ENCODE assay signal across 16 cellular contexts in the genomic region with DNA sequence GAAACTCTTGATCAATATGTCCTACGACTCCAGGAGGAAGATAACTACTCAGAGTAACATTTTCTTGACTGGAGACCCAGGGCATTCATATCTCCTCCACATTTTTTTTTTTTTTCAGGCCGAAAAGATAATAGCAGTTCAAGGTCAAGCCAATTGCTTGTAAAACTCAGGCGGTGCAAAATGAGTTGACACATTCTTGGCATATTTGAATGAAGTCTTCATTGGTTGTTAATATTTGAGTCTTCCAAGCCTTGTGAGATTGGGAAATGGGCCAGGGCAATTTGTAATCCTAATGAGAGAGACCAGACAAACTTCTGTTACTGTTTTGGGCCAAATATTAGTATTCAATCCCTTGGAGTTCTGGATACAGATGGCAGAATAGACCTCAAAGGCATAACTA.
A peak's percentile ranks its signal among the peaks of the same experiment; 100 is the strongest.
DNase-seq lines count a peak whose midpoint lies in the region; TF ChIP-seq lines count a peak whose summit lies in the region.
"Had no signal": no experiment of that assay in that cellular context is flagged by ENCODE, and none has a peak within 500 bp of the region (broad histone marks: within the 10 kb centered on the region; RNA-seq: fewer than 3 reads in every experiment).

No MANE protein-coding gene starts in this region.

- H3K36me3 Mint-ChIP-seq in chondrocyte (ENCODE audit: low read depth): no peaks in the 10 kb centered on the region
- H3K36me3 Mint-ChIP-seq: memory B cell, T-cell had no signal

- no peak overlapping the region for H3K27ac Mint-ChIP-seq in chondrocyte (ENCODE audit: unreplicated experiment)
- H3K27ac Mint-ChIP-seq: activated CD4-positive, alpha-beta T cell treated with anti-CD3 and anti-CD28 coated beads, Interleukin-2, amount 10 ng/mL, durations not matched to agents 7 days and 5 days; memory B cell; T-cell had no signal

- no peak overlapping the region for H3K4me3 Mint-ChIP-seq in chondrocyte (ENCODE audit: unreplicated experiment)
- H3K4me3 Mint-ChIP-seq: activated CD4-positive, alpha-beta T cell treated with anti-CD3 and anti-CD28 coated beads, Interleukin-2, amount 10 ng/mL, durations not matched to agents 7 days and 5 days; memory B cell; T-cell had no signal

- peaks cover 8% of the 10 kb centered on the region for H3K27me3 Mint-ChIP-seq in chondrocyte (ENCODE audit: low read depth)
- H3K27me3 Mint-ChIP-seq: memory B cell had no signal

- DNase-seq in DMS 273 treated with DMSO at 0.1 percent for 48 hours (lab: John Stamatoyannopoulos, UW) (peak; percentile 75), M059J (ENCODE audit: low read depth) (peak; percentile 4), cerebellum (ENCODE audit: low spot score) (peak; percentile 3), myocyte (ENCODE audit: low read depth) (peak; percentile 21), chondrocyte (ENCODE audit: low spot score) (no peak), dermis blood vessel endothelial cell (no peak), NCI-H2029 treated with DMSO at 0.1 percent for 48 hours (lab: John Stamatoyannopoulos, UW) (no peak)
- no peak for DNase-seq in activated naive CD4-positive, alpha-beta T cell treated with Interleukin-2 at 50 U/mL for 16 hours
- DNase-seq: activated CD4-positive, alpha-beta T cell treated with anti-CD3 and anti-CD28 coated beads, Interleukin-2, amount 10 ng/mL, durations not matched to agents 7 days and 5 days; activated naive CD4-positive, alpha-beta T cell; AML-193; head of caudate nucleus; NCI-H1436 treated with DMSO at 0.1 percent for 48 hours; stimulated activated CD4-positive, alpha-beta T cell treated with anti-CD3 and anti-CD28 coated beads, Interleukin-12 subunit alpha, Interleukin-12 subunit beta, amount 100 ng/mL, for 4 hours; T-cell had no signal

- peaks cover 5% of the 10 kb centered on the region for H3K4me1 Mint-ChIP-seq in chondrocyte (ENCODE audit: low read depth)
- H3K4me1 Mint-ChIP-seq: activated CD4-positive, alpha-beta T cell treated with anti-CD3 and anti-CD28 coated beads, Interleukin-2, amount 10 ng/mL, durations not matched to agents 7 days and 5 days; memory B cell; T-cell had no signal

- H3K9me3 Mint-ChIP-seq in chondrocyte (ENCODE audit: low read depth): no peaks in the 10 kb centered on the region
- H3K9me3 Mint-ChIP-seq: activated CD4-positive, alpha-beta T cell treated with anti-CD3 and anti-CD28 coated beads, Interleukin-2, amount 10 ng/mL, durations not matched to agents 7 days and 5 days; memory B cell; T-cell had no signal

- TF ChIP-seq CTCF in chondrocyte (IDR thresholded peaks at IDR 0.05): no peak

Comparison
In these comparisons a context has a peak if more than half of its experiments do, and no peak if none do; other contexts are left out.
1. DNase-seq: peak in DMS 273 treated with DMSO at 0.1 percent for 48 hours (single experiment), M059J (single experiment), cerebellum (single experiment) and myocyte (single experiment); none in activated naive CD4-positive, alpha-beta T cell treated with Interleukin-2 at 50 U/mL for 16 hours (single experiment), chondrocyte (single experiment), dermis blood vessel endothelial cell (single experiment) and NCI-H2029 treated with DMSO at 0.1 percent for 48 hours (single experiment).